ENCODE assay signal across 9 cellular contexts in genomic region chr11:19116315-19116970, GRCh38. TPM values are rescaled to one million over a fixed set of nuclear protein-coding genes. Genes with fewer than 3 reads are reported as not detected.
DNase-seq lines count a peak whose midpoint lies in the region; ATAC-seq and TF ChIP-seq lines count a peak whose summit lies in the region.
"Had no signal": no experiment of that assay in that cellular context is flagged by ENCODE, and none has a peak within 500 bp of the region (broad histone marks: within the 10 kb centered on the region; RNA-seq: fewer than 3 reads in every experiment).

No MANE protein-coding gene starts in this region.

- TF ChIP-seq POLR2A in Peyer's patch (IDR thresholded peaks at IDR 0.05), result no peak
- no peak for TF ChIP-seq POLR2A in prostate gland (IDR thresholded peaks at IDR 0.05)

- 31 to 32% methylated on average over 16 of the region's 16 CpGs for WGBS in esophagus, 2 donors
- 37% methylated on average over 16 of the region's 16 CpGs for WGBS in prostate gland

- H3K4me3 ChIP-seq in Peyer's patch, result peak overlapping the region; percentile 85 to 100 (median 89)
- H3K4me3 ChIP-seq in esophagus (ENCODE audit: low read depth in 1 of 2, low read length in 2 of 2), result peak overlapping the region; percentile 77 to 83
- peak overlapping the region; percentile 82 to 90 for H3K4me3 ChIP-seq in prostate gland

- DNase-seq in GM10266 (ENCODE audit: extremely low spot score), result peak; percentile 45
- DNase-seq in Peyer's patch, result peak in 1 of 3 donors; percentile 15
- no peak for DNase-seq in prostate gland (ENCODE audit: low spot score)
- no peak for DNase-seq in AG20443 (ENCODE audit: low spot score)

- H3K27ac ChIP-seq in Peyer's patch, result peak overlapping the region; percentile 19 to 87 (median 80)
- H3K27ac ChIP-seq in esophagus (ENCODE audit: low read depth in 2 of 2, low read length in 1 of 2), result peak overlapping the region; percentile 88 to 97
- H3K27ac ChIP-seq in prostate gland, result peak overlapping the region; percentile 68 to 82

- peaks cover 0 to 6% (median 3%) of the 10 kb centered on the region in 4 donors for H3K4me1 ChIP-seq in Peyer's patch
- H3K4me1 ChIP-seq in esophagus (ENCODE audit: control insufficient read depth in 2 of 2, insufficient read depth in 2 of 2, low read length in 1 of 2), result no peaks in the 10 kb centered on the region
- H3K4me1 ChIP-seq in prostate gland (replicated peaks), result no peaks in the 10 kb centered on the region

- no peaks in the 10 kb centered on the region for H3K36me3 ChIP-seq in Peyer's patch
- H3K36me3 ChIP-seq in esophagus (ENCODE audit: control insufficient read depth in 2 of 2, insufficient read depth in 2 of 2, low read length in 1 of 2), result no peaks in the 10 kb centered on the region
- no peaks in the 10 kb centered on the region for H3K36me3 ChIP-seq in prostate gland

- H3K9me3 ChIP-seq in Peyer's patch (no peaks in the 10 kb centered on the region), esophagus (ENCODE audit: control insufficient read depth in 2 of 2, insufficient read depth in 1 of 2, low read depth in 1 of 2, low read length in 1 of 2) (no peaks in the 10 kb centered on the region), prostate gland (no peaks in the 10 kb centered on the region)

- H3K27me3 ChIP-seq in Peyer's patch (no peaks in the 10 kb centered on the region), esophagus (ENCODE audit: control insufficient read depth in 1 of 2, insufficient read depth in 2 of 2, low read length in 2 of 2) (no peaks in the 10 kb centered on the region), prostate gland (replicated peaks; ENCODE audit: insufficient read depth) (no peaks in the 10 kb centered on the region)

- intact Hi-C loops in prostate gland (cut with DNase I), result no loop called here

- TF ChIP-seq CTCF in GM10266 (IDR thresholded peaks at IDR 0.05; ENCODE audit: control insufficient read depth, insufficient read depth, low read depth, missing control alignments), result no peak
- no peak for TF ChIP-seq CTCF in Peyer's patch (IDR thresholded peaks at IDR 0.05)
- TF ChIP-seq CTCF in prostate gland (IDR thresholded peaks at IDR 0.05), result no peak

- ATAC-seq in GM18511 (IDR thresholded peaks at IDR 0.05; ENCODE audit: unreplicated experiment) (no peak), HG03135 (IDR thresholded peaks at IDR 0.05; ENCODE audit: unreplicated experiment) (no peak), GM18520 (IDR thresholded peaks at IDR 0.05; ENCODE audit: unreplicated experiment) (no peak)

RNA-seq across cellular contexts. Expression of gene ZDHHC13, which starts 0.5 kb away (rescaled TPM):
- total RNA-seq in Peyer's patch (10 to 100 TPM; 10.7 to 34.6 (median 27.1) TPM), prostate gland (10 to 100 TPM; 12.2 to 12.3 TPM)
- 10 to 100 TPM; 44.3 to 50.1 TPM for polyA plus RNA-seq in esophagus

RNA-seq across cellular contexts. Expression of gene MRGPRX2, which starts 55.9 kb away (rescaled TPM):
- total RNA-seq in Peyer's patch (not detected), prostate gland (not detected)
- polyA plus RNA-seq in esophagus, result under 1 TPM in 1 of 2 donors, not detected in 1; 0.02 TPM
- total RNA-seq: HT1080 had no signal
